In the genomic region with DNA sequence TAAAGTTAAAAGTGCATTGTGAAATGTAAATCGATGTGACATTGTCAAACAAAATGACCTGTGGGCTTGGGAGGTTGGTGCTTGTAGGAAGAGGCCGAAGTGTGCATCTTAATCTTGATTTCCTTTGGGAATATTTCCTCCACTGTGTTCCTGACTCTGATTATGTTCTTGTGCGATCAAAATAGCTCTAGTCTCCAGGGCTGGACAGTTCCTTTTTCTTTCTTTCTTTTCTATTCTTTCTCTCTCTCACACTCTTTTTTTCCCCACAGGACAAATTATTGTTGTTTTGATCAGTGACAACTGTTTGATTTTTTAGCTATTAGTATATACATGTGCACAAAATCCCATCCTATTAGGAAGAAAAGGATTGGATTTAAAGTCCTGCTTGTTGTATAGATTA, we compare ENCODE assay signal across 1 cellular context.
TF ChIP-seq lines count a peak whose summit lies in the region.

No MANE protein-coding gene starts in this region.

TF ChIP-seq in GM23338, 12 proteins besides CTCF, POLR2A, EP300 and RAD21 (continued from another document):
- TF ChIP-seq, protein P1, sequence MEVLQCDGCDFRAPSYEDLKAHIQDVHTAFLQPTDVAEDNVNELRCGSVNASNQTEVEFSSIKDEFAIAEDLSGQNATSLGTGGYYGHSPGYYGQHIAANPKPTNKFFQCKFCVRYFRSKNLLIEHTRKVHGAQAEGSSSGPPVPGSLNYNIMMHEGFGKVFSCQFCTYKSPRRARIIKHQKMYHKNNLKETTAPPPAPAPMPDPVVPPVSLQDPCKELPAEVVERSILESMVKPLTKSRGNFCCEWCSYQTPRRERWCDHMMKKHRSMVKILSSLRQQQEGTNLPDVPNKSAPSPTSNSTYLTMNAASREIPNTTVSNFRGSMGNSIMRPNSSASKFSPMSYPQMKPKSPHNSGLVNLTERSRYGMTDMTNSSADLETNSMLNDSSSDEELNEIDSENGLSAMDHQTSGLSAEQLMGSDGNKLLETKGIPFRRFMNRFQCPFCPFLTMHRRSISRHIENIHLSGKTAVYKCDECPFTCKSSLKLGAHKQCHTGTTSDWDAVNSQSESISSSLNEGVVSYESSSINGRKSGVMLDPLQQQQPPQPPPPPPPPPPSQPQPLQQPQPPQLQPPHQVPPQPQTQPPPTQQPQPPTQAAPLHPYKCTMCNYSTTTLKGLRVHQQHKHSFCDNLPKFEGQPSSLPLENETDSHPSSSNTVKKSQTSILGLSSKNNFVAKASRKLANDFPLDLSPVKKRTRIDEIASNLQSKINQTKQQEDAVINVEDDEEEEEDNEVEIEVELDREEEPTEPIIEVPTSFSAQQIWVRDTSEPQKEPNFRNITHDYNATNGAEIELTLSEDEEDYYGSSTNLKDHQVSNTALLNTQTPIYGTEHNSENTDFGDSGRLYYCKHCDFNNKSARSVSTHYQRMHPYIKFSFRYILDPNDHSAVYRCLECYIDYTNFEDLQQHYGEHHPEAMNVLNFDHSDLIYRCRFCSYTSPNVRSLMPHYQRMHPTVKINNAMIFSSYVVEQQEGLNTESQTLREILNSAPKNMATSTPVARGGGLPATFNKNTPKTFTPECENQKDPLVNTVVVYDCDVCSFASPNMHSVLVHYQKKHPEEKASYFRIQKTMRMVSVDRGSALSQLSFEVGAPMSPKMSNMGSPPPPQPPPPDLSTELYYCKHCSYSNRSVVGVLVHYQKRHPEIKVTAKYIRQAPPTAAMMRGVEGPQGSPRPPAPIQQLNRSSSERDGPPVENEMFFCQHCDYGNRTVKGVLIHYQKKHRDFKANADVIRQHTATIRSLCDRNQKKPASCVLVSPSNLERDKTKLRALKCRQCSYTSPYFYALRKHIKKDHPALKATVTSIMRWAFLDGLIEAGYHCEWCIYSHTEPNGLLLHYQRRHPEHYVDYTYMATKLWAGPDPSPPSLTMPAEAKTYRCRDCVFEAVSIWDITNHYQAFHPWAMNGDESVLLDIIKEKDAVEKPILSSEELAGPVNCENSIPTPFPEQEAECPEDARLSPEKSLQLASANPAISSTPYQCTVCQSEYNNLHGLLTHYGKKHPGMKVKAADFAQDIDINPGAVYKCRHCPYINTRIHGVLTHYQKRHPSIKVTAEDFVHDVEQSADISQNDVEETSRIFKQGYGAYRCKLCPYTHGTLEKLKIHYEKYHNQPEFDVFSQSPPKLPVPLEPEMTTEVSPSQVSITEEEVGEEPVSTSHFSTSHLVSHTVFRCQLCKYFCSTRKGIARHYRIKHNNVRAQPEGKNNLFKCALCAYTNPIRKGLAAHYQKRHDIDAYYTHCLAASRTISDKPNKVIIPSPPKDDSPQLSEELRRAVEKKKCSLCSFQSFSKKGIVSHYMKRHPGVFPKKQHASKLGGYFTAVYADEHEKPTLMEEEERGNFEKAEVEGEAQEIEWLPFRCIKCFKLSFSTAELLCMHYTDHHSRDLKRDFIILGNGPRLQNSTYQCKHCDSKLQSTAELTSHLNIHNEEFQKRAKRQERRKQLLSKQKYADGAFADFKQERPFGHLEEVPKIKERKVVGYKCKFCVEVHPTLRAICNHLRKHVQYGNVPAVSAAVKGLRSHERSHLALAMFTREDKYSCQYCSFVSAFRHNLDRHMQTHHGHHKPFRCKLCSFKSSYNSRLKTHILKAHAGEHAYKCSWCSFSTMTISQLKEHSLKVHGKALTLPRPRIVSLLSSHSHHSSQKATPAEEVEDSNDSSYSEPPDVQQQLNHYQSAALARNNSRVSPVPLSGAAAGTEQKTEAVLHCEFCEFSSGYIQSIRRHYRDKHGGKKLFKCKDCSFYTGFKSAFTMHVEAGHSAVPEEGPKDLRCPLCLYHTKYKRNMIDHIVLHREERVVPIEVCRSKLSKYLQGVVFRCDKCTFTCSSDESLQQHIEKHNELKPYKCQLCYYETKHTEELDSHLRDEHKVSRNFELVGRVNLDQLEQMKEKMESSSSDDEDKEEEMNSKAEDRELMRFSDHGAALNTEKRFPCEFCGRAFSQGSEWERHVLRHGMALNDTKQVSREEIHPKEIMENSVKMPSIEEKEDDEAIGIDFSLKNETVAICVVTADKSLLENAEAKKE (CRISPR knock-in tag; IDR thresholded peaks at IDR 0.05), result no peak
- TF ChIP-seq, protein P2, sequence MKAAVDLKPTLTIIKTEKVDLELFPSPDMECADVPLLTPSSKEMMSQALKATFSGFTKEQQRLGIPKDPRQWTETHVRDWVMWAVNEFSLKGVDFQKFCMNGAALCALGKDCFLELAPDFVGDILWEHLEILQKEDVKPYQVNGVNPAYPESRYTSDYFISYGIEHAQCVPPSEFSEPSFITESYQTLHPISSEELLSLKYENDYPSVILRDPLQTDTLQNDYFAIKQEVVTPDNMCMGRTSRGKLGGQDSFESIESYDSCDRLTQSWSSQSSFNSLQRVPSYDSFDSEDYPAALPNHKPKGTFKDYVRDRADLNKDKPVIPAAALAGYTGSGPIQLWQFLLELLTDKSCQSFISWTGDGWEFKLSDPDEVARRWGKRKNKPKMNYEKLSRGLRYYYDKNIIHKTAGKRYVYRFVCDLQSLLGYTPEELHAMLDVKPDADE (IDR thresholded peaks at IDR 0.05), result no peak
- no peak for TF ChIP-seq ZNF331 (CRISPR knock-in tag; IDR thresholded peaks at IDR 0.05; ENCODE audit: low read depth)
- no peak for TF ChIP-seq POLR2AphosphoS5 (IDR thresholded peaks at IDR 0.05; ENCODE audit: low read depth)
- no peak for TF ChIP-seq STAT1 (IDR thresholded peaks at IDR 0.05; ENCODE audit: unreplicated experiment)
- TF ChIP-seq, protein P3, sequence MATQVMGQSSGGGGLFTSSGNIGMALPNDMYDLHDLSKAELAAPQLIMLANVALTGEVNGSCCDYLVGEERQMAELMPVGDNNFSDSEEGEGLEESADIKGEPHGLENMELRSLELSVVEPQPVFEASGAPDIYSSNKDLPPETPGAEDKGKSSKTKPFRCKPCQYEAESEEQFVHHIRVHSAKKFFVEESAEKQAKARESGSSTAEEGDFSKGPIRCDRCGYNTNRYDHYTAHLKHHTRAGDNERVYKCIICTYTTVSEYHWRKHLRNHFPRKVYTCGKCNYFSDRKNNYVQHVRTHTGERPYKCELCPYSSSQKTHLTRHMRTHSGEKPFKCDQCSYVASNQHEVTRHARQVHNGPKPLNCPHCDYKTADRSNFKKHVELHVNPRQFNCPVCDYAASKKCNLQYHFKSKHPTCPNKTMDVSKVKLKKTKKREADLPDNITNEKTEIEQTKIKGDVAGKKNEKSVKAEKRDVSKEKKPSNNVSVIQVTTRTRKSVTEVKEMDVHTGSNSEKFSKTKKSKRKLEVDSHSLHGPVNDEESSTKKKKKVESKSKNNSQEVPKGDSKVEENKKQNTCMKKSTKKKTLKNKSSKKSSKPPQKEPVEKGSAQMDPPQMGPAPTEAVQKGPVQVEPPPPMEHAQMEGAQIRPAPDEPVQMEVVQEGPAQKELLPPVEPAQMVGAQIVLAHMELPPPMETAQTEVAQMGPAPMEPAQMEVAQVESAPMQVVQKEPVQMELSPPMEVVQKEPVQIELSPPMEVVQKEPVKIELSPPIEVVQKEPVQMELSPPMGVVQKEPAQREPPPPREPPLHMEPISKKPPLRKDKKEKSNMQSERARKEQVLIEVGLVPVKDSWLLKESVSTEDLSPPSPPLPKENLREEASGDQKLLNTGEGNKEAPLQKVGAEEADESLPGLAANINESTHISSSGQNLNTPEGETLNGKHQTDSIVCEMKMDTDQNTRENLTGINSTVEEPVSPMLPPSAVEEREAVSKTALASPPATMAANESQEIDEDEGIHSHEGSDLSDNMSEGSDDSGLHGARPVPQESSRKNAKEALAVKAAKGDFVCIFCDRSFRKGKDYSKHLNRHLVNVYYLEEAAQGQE (IDR thresholded peaks at IDR 0.05; ENCODE audit: unreplicated experiment), result no peak
- no peak for TF ChIP-seq NANOG (IDR thresholded peaks at IDR 0.05; ENCODE audit: borderline replicate concordance)
- no peak for TF ChIP-seq ZNF114 (CRISPR knock-in tag; IDR thresholded peaks at IDR 0.05)
- no peak for TF ChIP-seq EZH2phosphoT487 (IDR thresholded peaks at IDR 0.05; ENCODE audit: unreplicated experiment)
- no peak for TF ChIP-seq JUNB (IDR thresholded peaks at IDR 0.05; ENCODE audit: unreplicated experiment)
